ENCODE assay signal across 21 cellular contexts in genomic region chr5:154059583-154059982, GRCh38. TPM values are rescaled to one million over a fixed set of nuclear protein-coding genes. Genes with fewer than 3 reads are reported as not detected.
DNase-seq lines count a peak whose midpoint lies in the region; ATAC-seq, FAIRE-seq and TF ChIP-seq lines count a peak whose summit lies in the region.
"Had no signal": no experiment of that assay in that cellular context is flagged by ENCODE, and none has a peak within 500 bp of the region (broad histone marks: within the 10 kb centered on the region; RNA-seq: fewer than 3 reads in every experiment).

No MANE protein-coding gene starts in this region.

- DNase-seq in CD4-positive, CD25-positive, alpha-beta regulatory T cell: peak in 1 of 3 donors; percentile 19
- no peak for DNase-seq in GM12892 (ENCODE audit: insufficient read length)
- DNase-seq in RPMI8226: peak; percentile 69
- no peak for DNase-seq in effector memory CD8-positive, alpha-beta T cell
- no peak for DNase-seq in iPS-NIHi7 (ENCODE audit: extremely low spot score)
- DNase-seq: DMS 273 treated with DMSO at 0.1 percent for 48 hours, EL, KBM-7, NCI-H1417, NCI-H1930, NCI-H2171, NCI-H446 treated with DMSO at 0.1 percent for 48 hours, NCI-H748 treated with DMSO at 0.1 percent for 48 hours, SK-N-SH had no signal

- H3K36me3 ChIP-seq in CD4-positive, CD25-positive, alpha-beta regulatory T cell (ENCODE audit: control insufficient read depth, insufficient read depth, low read length): peaks cover 5% of the 10 kb centered on the region
- H3K36me3 ChIP-seq: HAP-1 had no signal

- peaks cover 6 to 32% (median 14%) of the 10 kb centered on the region in 4 donors for H3K4me1 Mint-ChIP-seq in CD4-positive, CD25-positive, alpha-beta regulatory T cell
- H3K4me1 Mint-ChIP-seq in effector memory CD8-positive, alpha-beta T cell (ENCODE audit: low read depth in 2 of 2): peaks cover 17 to 24% of the 10 kb centered on the region in 2 donors

- H3K27me3 ChIP-seq in CD4-positive, CD25-positive, alpha-beta regulatory T cell (ENCODE audit: control insufficient read depth, insufficient read depth, low read length): no peaks in the 10 kb centered on the region

- no peaks in the 10 kb centered on the region for H3K9me3 Mint-ChIP-seq in CD4-positive, CD25-positive, alpha-beta regulatory T cell
- no peaks in the 10 kb centered on the region for H3K9me3 Mint-ChIP-seq in effector memory CD8-positive, alpha-beta T cell

- H3K4me3 ChIP-seq in CD4-positive, CD25-positive, alpha-beta regulatory T cell (ENCODE audit: low read depth, low read length): no peak overlapping the region
- H3K4me3 ChIP-seq: HAP-1 had no signal

- H3K36me3 Mint-ChIP-seq in CD4-positive, CD25-positive, alpha-beta regulatory T cell: peaks cover 8% of the 10 kb centered on the region
- H3K36me3 Mint-ChIP-seq in effector memory CD8-positive, alpha-beta T cell (ENCODE audit: insufficient read depth): peaks cover 7% of the 10 kb centered on the region

- H3K4me3 Mint-ChIP-seq in CD4-positive, CD25-positive, alpha-beta regulatory T cell: no peak overlapping the region
- peak overlapping the region in 1 of 2 donors; percentile 46 for H3K4me3 Mint-ChIP-seq in effector memory CD8-positive, alpha-beta T cell

- no peak for ATAC-seq in CD4-positive, CD25-positive, alpha-beta regulatory T cell (ENCODE audit: low read depth in 2 of 2)
- ATAC-seq in effector memory CD8-positive, alpha-beta T cell (replicated peaks): peak; percentile 79
- no peak for ATAC-seq in GM18909 (IDR thresholded peaks at IDR 0.05; ENCODE audit: poor library complexity, unreplicated experiment)
- ATAC-seq in HG03342 (IDR thresholded peaks at IDR 0.05; ENCODE audit: unreplicated experiment): no peak
- no peak for ATAC-seq in GM21825 (IDR thresholded peaks at IDR 0.05; ENCODE audit: unreplicated experiment)
- ATAC-seq: Right ventricle myocardium inferior had no signal

- H3K4me1 ChIP-seq in CD4-positive, CD25-positive, alpha-beta regulatory T cell (ENCODE audit: control insufficient read depth, insufficient read depth, low read length, poor library complexity, severe bottlenecking): no peaks in the 10 kb centered on the region

- TF ChIP-seq POLR2A in GM12892 (IDR thresholded peaks at IDR 0.05; ENCODE audit: low read depth, low read length): no peak

- H3K27me3 Mint-ChIP-seq in CD4-positive, CD25-positive, alpha-beta regulatory T cell: no peaks in the 10 kb centered on the region
- no peaks in the 10 kb centered on the region for H3K27me3 Mint-ChIP-seq in effector memory CD8-positive, alpha-beta T cell

- H3K27ac Mint-ChIP-seq in CD4-positive, CD25-positive, alpha-beta regulatory T cell: peak overlapping the region in 2 of 3 donors; percentile 32 to 59
- peak overlapping the region; percentile 66 to 92 for H3K27ac Mint-ChIP-seq in effector memory CD8-positive, alpha-beta T cell

- no peaks in the 10 kb centered on the region for H3K9me3 ChIP-seq in CD4-positive, CD25-positive, alpha-beta regulatory T cell (ENCODE audit: control insufficient read depth in 2 of 2, low read length in 2 of 2)
- H3K9me3 ChIP-seq: HAP-1, SK-N-SH had no signal

- FAIRE-seq in GM12892 (lab: Jason Lieb, UNC): peak; percentile 38
- FAIRE-seq: GM19239 had no signal

- no peak overlapping the region for H3K27ac ChIP-seq in CD4-positive, CD25-positive, alpha-beta regulatory T cell (ENCODE audit: insufficient read depth, low read length, poor library complexity, severe bottlenecking)
- H3K27ac ChIP-seq: HL-60 had no signal

RNA-seq across cellular contexts. Expression of gene MFAP3, which starts 20.8 kb away (rescaled TPM):
- total RNA-seq in CD4-positive, CD25-positive, alpha-beta regulatory T cell: 15.2 TPM
- polyA plus RNA-seq in CD4-positive, CD25-positive, alpha-beta regulatory T cell: 1 to 10 TPM; 3.4 to 6.4 (median 6.3) TPM
- polyA plus RNA-seq in GM12892 (2012; ENCODE audit: missing spikeins): 8.8 TPM

RNA-seq across cellular contexts. Expression of gene FAM114A2, which starts 20.9 kb away (rescaled TPM):
- total RNA-seq in CD4-positive, CD25-positive, alpha-beta regulatory T cell: 23.7 TPM
- 10 to 100 TPM; 19.1 to 26.6 (median 21.2) TPM for polyA plus RNA-seq in CD4-positive, CD25-positive, alpha-beta regulatory T cell
- 21.2 TPM for polyA plus RNA-seq in GM12892 (2012; ENCODE audit: missing spikeins)
